ENCODE assay signal across 1 cellular context in the genomic region with DNA sequence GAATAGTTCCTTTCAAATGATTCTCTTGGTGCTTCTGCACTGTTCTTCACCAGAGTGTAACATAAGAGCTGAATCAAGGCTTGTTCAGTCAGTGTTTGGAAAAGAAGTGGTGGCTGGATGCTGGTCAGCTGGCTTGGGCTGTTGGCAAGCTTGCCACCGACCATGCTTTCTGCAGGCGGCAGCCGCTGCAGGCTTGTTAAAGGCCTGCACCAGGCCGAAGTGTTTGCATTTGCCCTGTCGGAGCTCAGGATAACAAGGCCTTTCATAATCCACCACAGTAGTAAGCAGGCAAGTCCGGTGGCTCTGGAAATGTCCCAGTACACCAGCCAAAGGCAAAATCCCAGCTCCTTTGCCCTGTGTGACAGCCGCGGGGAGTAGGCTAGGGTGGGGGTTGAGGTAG.
TF ChIP-seq lines count a peak whose summit lies in the region.

No MANE protein-coding gene starts in this region.

TF ChIP-seq in HepG2, 621 proteins besides CTCF, POLR2A, EP300 and RAD21 (continued from another document and continues in another):
- no peak for TF ChIP-seq ATF2 (CRISPR knock-in tag; IDR thresholded peaks at IDR 0.05)
- no peak for TF ChIP-seq ZNF782 (CRISPR knock-in tag; IDR thresholded peaks at IDR 0.05; ENCODE audit: borderline replicate concordance)
- no peak for TF ChIP-seq ZKSCAN1 (IDR thresholded peaks at IDR 0.05; ENCODE audit: low read length)
- TF ChIP-seq ARID4A (CRISPR knock-in tag; IDR thresholded peaks at IDR 0.05; ENCODE audit: borderline replicate concordance), result peak; percentile 51; the same call in 1 of the 2 replicates
- TF ChIP-seq ZNF20 (CRISPR knock-in tag; IDR thresholded peaks at IDR 0.05), result no peak
- no peak for TF ChIP-seq ZNF577 (CRISPR knock-in tag; IDR thresholded peaks at IDR 0.05; ENCODE audit: borderline replicate concordance, low read depth)
- TF ChIP-seq XRCC5 (optimal IDR thresholded peaks at IDR 0.05; ENCODE audit: low read length), result peak; percentile 67
- TF ChIP-seq ZMYM3 (CRISPR knock-in tag; IDR thresholded peaks at IDR 0.05), result no peak
- no peak for TF ChIP-seq PAF1 (CRISPR knock-in tag; IDR thresholded peaks at IDR 0.05)
- peak; percentile 31 for TF ChIP-seq TEAD3 (CRISPR knock-in tag; optimal IDR thresholded peaks at IDR 0.05; ENCODE audit: borderline replicate concordance)
- no peak for TF ChIP-seq RELA (CRISPR knock-in tag; IDR thresholded peaks at IDR 0.05)
- TF ChIP-seq NCOR1 (IDR thresholded peaks at IDR 0.05; ENCODE audit: borderline replicate concordance, low read length), result no peak
- 0 out of 2 replicates have a peak, but pooled peaks have one; percentile 39 for TF ChIP-seq ZNF33B (CRISPR knock-in tag; IDR thresholded peaks at IDR 0.05)
- TF ChIP-seq ZNF530 (CRISPR knock-in tag; IDR thresholded peaks at IDR 0.05; ENCODE audit: low read depth), result no peak
- no peak for TF ChIP-seq ZNF609 (CRISPR knock-in tag; IDR thresholded peaks at IDR 0.05; ENCODE audit: borderline replicate concordance)
- no peak for TF ChIP-seq FOXM1 (CRISPR knock-in tag; IDR thresholded peaks at IDR 0.05)
- no peak for TF ChIP-seq NR2F1 (CRISPR knock-in tag; IDR thresholded peaks at IDR 0.05)
- TF ChIP-seq ZNF414 (CRISPR knock-in tag; IDR thresholded peaks at IDR 0.05), result no peak
- no peak for TF ChIP-seq HMG20B (CRISPR knock-in tag; conservative IDR thresholded peaks at IDR 0.05)
- TF ChIP-seq GPN1 (CRISPR knock-in tag; IDR thresholded peaks at IDR 0.05; ENCODE audit: borderline replicate concordance), result no peak
- no peak for TF ChIP-seq ATF7 (IDR thresholded peaks at IDR 0.05)
- TF ChIP-seq ATF7 (CRISPR knock-in tag; IDR thresholded peaks at IDR 0.05), result no peak
- TF ChIP-seq SP140L (CRISPR knock-in tag; IDR thresholded peaks at IDR 0.05; ENCODE audit: borderline replicate concordance), result no peak
- TF ChIP-seq ETV5 (CRISPR knock-in tag; IDR thresholded peaks at IDR 0.05; ENCODE audit: borderline replicate concordance), result no peak
- 0 out of 2 replicates have a peak, but pooled peaks have one; percentile 13 for TF ChIP-seq ZMYM4 (CRISPR knock-in tag; IDR thresholded peaks at IDR 0.05)
- peak; percentile 45; the same call in 1 of the 3 replicates for TF ChIP-seq MXI1 (IDR thresholded peaks at IDR 0.05; ENCODE audit: borderline replicate concordance, low read depth, low read length)
- no peak for TF ChIP-seq ZZZ3 (CRISPR knock-in tag; IDR thresholded peaks at IDR 0.05; ENCODE audit: borderline replicate concordance)
- TF ChIP-seq SP2 (CRISPR knock-in tag; IDR thresholded peaks at IDR 0.05), result no peak
- no peak for TF ChIP-seq FLYWCH1 (CRISPR knock-in tag; IDR thresholded peaks at IDR 0.05)
- no peak for TF ChIP-seq RBAK (CRISPR knock-in tag; IDR thresholded peaks at IDR 0.05)
- TF ChIP-seq, protein P1, sequence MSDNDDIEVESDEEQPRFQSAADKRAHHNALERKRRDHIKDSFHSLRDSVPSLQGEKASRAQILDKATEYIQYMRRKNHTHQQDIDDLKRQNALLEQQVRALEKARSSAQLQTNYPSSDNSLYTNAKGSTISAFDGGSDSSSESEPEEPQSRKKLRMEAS (IDR thresholded peaks at IDR 0.05), result peak; percentile 87
- no peak for TF ChIP-seq SMYD3 (CRISPR knock-in tag; IDR thresholded peaks at IDR 0.05)
- 0 out of 2 replicates have a peak, but pooled peaks have one; percentile 9 for TF ChIP-seq ZNF12 (CRISPR knock-in tag; IDR thresholded peaks at IDR 0.05)
- no peak for TF ChIP-seq HNRNPLL (IDR thresholded peaks at IDR 0.05; ENCODE audit: low read depth, low read length, poor library complexity, severe bottlenecking)
- TF ChIP-seq ZFY (CRISPR knock-in tag; IDR thresholded peaks at IDR 0.05), result peak; percentile 93
- no peak for TF ChIP-seq POLR2AphosphoS2 (IDR thresholded peaks at IDR 0.05; ENCODE audit: low read depth, low read length)
- no peak for TF ChIP-seq ZNF484 (CRISPR knock-in tag; IDR thresholded peaks at IDR 0.05; ENCODE audit: borderline replicate concordance, low read depth)
- no peak for TF ChIP-seq KDM4B (CRISPR knock-in tag; IDR thresholded peaks at IDR 0.05)
- 0 out of 2 replicates have a peak, but pooled peaks have one; percentile 21 for TF ChIP-seq MEIS1 (CRISPR knock-in tag; IDR thresholded peaks at IDR 0.05; ENCODE audit: borderline replicate concordance)
- no peak for TF ChIP-seq SNRNP70 (IDR thresholded peaks at IDR 0.05; ENCODE audit: low read depth, low read length)
- no peak for TF ChIP-seq SNAI1 (CRISPR knock-in tag; IDR thresholded peaks at IDR 0.05; ENCODE audit: borderline replicate concordance)
- no peak for TF ChIP-seq SRSF4 (IDR thresholded peaks at IDR 0.05; ENCODE audit: low read depth, low read length, poor library complexity, severe bottlenecking)
- no peak for TF ChIP-seq HNRNPUL1 (IDR thresholded peaks at IDR 0.05; ENCODE audit: low read depth, low read length)
- no peak for TF ChIP-seq PAX8 (CRISPR knock-in tag; IDR thresholded peaks at IDR 0.05; ENCODE audit: borderline replicate concordance)
- TF ChIP-seq ZNF703 (CRISPR knock-in tag; IDR thresholded peaks at IDR 0.05; ENCODE audit: borderline replicate concordance), result no peak
- no peak for TF ChIP-seq ELF4 (CRISPR knock-in tag; IDR thresholded peaks at IDR 0.05; ENCODE audit: borderline replicate concordance)
- no peak for TF ChIP-seq CENPT (CRISPR knock-in tag; IDR thresholded peaks at IDR 0.05; ENCODE audit: low read depth)
- TF ChIP-seq, protein P2, sequence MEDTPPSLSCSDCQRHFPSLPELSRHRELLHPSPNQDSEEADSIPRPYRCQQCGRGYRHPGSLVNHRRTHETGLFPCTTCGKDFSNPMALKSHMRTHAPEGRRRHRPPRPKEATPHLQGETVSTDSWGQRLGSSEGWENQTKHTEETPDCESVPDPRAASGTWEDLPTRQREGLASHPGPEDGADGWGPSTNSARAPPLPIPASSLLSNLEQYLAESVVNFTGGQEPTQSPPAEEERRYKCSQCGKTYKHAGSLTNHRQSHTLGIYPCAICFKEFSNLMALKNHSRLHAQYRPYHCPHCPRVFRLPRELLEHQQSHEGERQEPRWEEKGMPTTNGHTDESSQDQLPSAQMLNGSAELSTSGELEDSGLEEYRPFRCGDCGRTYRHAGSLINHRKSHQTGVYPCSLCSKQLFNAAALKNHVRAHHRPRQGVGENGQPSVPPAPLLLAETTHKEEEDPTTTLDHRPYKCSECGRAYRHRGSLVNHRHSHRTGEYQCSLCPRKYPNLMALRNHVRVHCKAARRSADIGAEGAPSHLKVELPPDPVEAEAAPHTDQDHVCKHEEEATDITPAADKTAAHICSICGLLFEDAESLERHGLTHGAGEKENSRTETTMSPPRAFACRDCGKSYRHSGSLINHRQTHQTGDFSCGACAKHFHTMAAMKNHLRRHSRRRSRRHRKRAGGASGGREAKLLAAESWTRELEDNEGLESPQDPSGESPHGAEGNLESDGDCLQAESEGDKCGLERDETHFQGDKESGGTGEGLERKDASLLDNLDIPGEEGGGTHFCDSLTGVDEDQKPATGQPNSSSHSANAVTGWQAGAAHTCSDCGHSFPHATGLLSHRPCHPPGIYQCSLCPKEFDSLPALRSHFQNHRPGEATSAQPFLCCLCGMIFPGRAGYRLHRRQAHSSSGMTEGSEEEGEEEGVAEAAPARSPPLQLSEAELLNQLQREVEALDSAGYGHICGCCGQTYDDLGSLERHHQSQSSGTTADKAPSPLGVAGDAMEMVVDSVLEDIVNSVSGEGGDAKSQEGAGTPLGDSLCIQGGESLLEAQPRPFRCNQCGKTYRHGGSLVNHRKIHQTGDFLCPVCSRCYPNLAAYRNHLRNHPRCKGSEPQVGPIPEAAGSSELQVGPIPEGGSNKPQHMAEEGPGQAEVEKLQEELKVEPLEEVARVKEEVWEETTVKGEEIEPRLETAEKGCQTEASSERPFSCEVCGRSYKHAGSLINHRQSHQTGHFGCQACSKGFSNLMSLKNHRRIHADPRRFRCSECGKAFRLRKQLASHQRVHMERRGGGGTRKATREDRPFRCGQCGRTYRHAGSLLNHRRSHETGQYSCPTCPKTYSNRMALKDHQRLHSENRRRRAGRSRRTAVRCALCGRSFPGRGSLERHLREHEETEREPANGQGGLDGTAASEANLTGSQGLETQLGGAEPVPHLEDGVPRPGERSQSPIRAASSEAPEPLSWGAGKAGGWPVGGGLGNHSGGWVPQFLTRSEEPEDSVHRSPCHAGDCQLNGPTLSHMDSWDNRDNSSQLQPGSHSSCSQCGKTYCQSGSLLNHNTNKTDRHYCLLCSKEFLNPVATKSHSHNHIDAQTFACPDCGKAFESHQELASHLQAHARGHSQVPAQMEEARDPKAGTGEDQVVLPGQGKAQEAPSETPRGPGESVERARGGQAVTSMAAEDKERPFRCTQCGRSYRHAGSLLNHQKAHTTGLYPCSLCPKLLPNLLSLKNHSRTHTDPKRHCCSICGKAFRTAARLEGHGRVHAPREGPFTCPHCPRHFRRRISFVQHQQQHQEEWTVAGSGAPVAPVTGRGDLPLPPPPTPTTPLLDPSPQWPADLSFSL (CRISPR knock-in tag; IDR thresholded peaks at IDR 0.05), result no peak
- TF ChIP-seq FOXO1 (CRISPR knock-in tag; IDR thresholded peaks at IDR 0.05), result peak; percentile 51; the same call in 1 of the 2 replicates
- TF ChIP-seq ZC3H13 (CRISPR knock-in tag; IDR thresholded peaks at IDR 0.05), result no peak
